In genomic region chr17:14044702-14045101, GRCh38 we compare ENCODE assay signal across 16 cellular contexts. TPM values are rescaled to one million over a fixed set of nuclear protein-coding genes. Genes with fewer than 3 reads are reported as not detected.
DNase-seq lines count a peak whose midpoint lies in the region; ATAC-seq, FAIRE-seq and TF ChIP-seq lines count a peak whose summit lies in the region.
"Had no signal": no experiment of that assay in that cellular context is flagged by ENCODE, and none has a peak within 500 bp of the region (broad histone marks: within the 10 kb centered on the region; RNA-seq: fewer than 3 reads in every experiment).

No MANE protein-coding gene starts in this region.

- DNase-seq in EH (ENCODE audit: low read depth): peak; percentile 32
- DNase-seq in GM18507 (ENCODE audit: extremely low spot score, insufficient read length, low read depth): no peak
- no peak for DNase-seq in nucleus accumbens (lab: John Stamatoyannopoulos, UW)
- DNase-seq in GM20000 (ENCODE audit: low spot score): no peak
- DNase-seq in upper lobe of left lung: no peak
- DNase-seq: CD4-positive, alpha-beta T cell; DND-41; NCI-H1417; NCI-H2029; NCI-H510A treated with DMSO at 0.1 percent for 48 hours; SIG-M5 had no signal

- 87% methylated on average over 1 of the region's 1 CpG for WGBS in upper lobe of left lung, 2 donors

- no peaks in the 10 kb centered on the region for H3K27me3 Mint-ChIP-seq in activated T-helper 17 cell treated with anti-CD3 and anti-CD28 coated beads, Interleukin-2, amount 50 U/mL, for 72 hours
- H3K27me3 Mint-ChIP-seq: B cell; CD4-positive, alpha-beta T cell; IgD-negative memory B cell had no signal

- H3K27me3 ChIP-seq in upper lobe of left lung: no peaks in the 10 kb centered on the region

- H3K27ac ChIP-seq in upper lobe of left lung: no peak overlapping the region

- peak; percentile 44 for FAIRE-seq in GM18507 (lab: Jason Lieb, UNC)

- H3K36me3 Mint-ChIP-seq in activated T-helper 17 cell treated with anti-CD3 and anti-CD28 coated beads, Interleukin-2, amount 50 U/mL, for 72 hours (ENCODE audit: low read depth): peaks cover 7% of the 10 kb centered on the region

- no peak overlapping the region for H3K4me3 ChIP-seq in upper lobe of left lung

- no peaks in the 10 kb centered on the region for H3K9me3 ChIP-seq in upper lobe of left lung

- H3K27ac Mint-ChIP-seq in activated T-helper 17 cell treated with anti-CD3 and anti-CD28 coated beads, Interleukin-2, amount 50 U/mL, for 72 hours: no peak overlapping the region
- H3K27ac Mint-ChIP-seq: B cell; CD4-positive, alpha-beta T cell; IgD-negative memory B cell had no signal

- H3K4me1 Mint-ChIP-seq in activated T-helper 17 cell treated with anti-CD3 and anti-CD28 coated beads, Interleukin-2, amount 50 U/mL, for 72 hours: peaks cover 22% of the 10 kb centered on the region
- H3K4me1 Mint-ChIP-seq: B cell had no signal

- no peaks in the 10 kb centered on the region for H3K36me3 ChIP-seq in upper lobe of left lung

- TF ChIP-seq CTCF in GM20000 (IDR thresholded peaks at IDR 0.05; ENCODE audit: extremely low read depth, missing control alignments): no peak
- TF ChIP-seq CTCF in upper lobe of left lung (IDR thresholded peaks at IDR 0.05): no peak

- H3K4me3 Mint-ChIP-seq in activated T-helper 17 cell treated with anti-CD3 and anti-CD28 coated beads, Interleukin-2, amount 50 U/mL, for 72 hours: no peak overlapping the region
- H3K4me3 Mint-ChIP-seq: B cell; CD4-positive, alpha-beta T cell; IgD-negative memory B cell had no signal

- no peak for TF ChIP-seq EP300 in upper lobe of left lung (IDR thresholded peaks at IDR 0.05)

- H3K4me1 ChIP-seq in upper lobe of left lung: no peaks in the 10 kb centered on the region

- peak; percentile 52 for ATAC-seq in HG03469 (IDR thresholded peaks at IDR 0.05; ENCODE audit: unreplicated experiment)
- peak; percentile 10 for ATAC-seq in activated T-helper 17 cell treated with anti-CD3 and anti-CD28 coated beads, Interleukin-2, amount 50 U/mL, for 72 hours (replicated peaks)
- no peak for ATAC-seq in HG03354 (IDR thresholded peaks at IDR 0.05; ENCODE audit: poor library complexity, severe bottlenecking, unreplicated experiment)
- no peak for ATAC-seq in upper lobe of left lung (ENCODE audit: low FRiP score in 2 of 2)

- TF ChIP-seq POLR2A in upper lobe of left lung (IDR thresholded peaks at IDR 0.05): no peak

- H3K9me3 Mint-ChIP-seq in activated T-helper 17 cell treated with anti-CD3 and anti-CD28 coated beads, Interleukin-2, amount 50 U/mL, for 72 hours: no peaks in the 10 kb centered on the region
- H3K9me3 Mint-ChIP-seq: CD4-positive, alpha-beta T cell; IgD-negative memory B cell had no signal

RNA-seq across cellular contexts. Expression of gene COX10, which starts 24.6 kb away (rescaled TPM):
- total RNA-seq in activated T-helper 17 cell treated with anti-CD3 and anti-CD28 coated beads, Interleukin-2, amount 50 U/mL, for 72 hours: 10 to 100 TPM; 16.0 to 30.1 TPM
- 10 to 100 TPM in 5 of 6 donors, 1 to 10 TPM in 1; 6.0 to 26.7 (median 16.3) TPM for total RNA-seq in upper lobe of left lung

Comparison
In these comparisons a context has a peak if more than half of its experiments do, and no peak if none do; other contexts are left out.
1. ATAC-seq: peak in HG03469 (single experiment) and activated T-helper 17 cell treated with anti-CD3 and anti-CD28 coated beads, Interleukin-2, amount 50 U/mL, for 72 hours (single experiment); none in HG03354 (single experiment) and upper lobe of left lung (0 of 2).